ENCODE assay signal across 15 cellular contexts in the genomic region with DNA sequence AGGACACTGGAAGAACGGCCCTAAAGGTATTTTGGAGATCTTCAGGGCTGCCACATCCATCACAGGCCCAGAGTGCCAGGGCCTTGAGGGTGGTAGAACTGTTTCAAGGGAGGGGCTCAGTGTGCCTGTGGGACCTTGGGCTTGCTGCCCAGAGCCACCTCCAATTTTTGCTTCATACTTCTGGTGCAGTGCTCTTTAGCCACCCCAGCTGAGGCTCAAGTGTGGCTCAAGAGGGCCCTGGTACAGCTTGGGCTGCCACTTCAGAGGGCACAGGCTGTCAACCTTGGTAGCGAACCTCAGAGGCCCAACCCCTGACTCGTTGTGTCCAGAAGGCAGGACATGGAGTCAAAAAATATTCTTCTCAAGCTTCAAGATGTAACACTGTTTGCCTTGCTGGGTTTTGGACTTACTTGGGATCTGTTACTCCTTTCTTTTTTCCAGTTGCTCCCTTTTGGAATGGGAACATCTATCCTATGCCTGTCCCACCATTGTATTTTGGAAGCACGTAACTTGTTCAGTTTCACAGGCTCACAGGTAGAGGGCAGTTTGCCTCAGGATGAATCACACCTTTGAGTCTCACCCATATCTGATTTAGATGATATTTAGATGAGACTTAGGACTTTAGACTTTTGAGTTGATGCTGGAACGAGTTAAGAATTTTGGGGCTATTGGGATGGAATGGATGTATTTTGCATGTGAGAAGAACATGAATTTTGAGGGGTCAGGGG.
DNase-seq lines count a peak whose midpoint lies in the region; ATAC-seq and TF ChIP-seq lines count a peak whose summit lies in the region.
"Had no signal": no experiment of that assay in that cellular context is flagged by ENCODE, and none has a peak within 500 bp of the region (broad histone marks: within the 10 kb centered on the region; RNA-seq: fewer than 3 reads in every experiment).

No MANE protein-coding gene starts in this region.

- no peak overlapping the region for H3K27ac ChIP-seq in DND-41 (ENCODE audit: low read length)
- no peak overlapping the region for H3K27ac ChIP-seq in H9 (ENCODE audit: insufficient read length, low read depth, low read length)
- no peak overlapping the region for H3K27ac ChIP-seq in mesenchymal stem cell (ENCODE audit: low read length, poor library complexity, severe bottlenecking)
- no peak overlapping the region for H3K27ac ChIP-seq in ovary
- H3K27ac ChIP-seq: pancreas, vagina had no signal

- no peak for DNase-seq in DND-41
- no peak for DNase-seq in H9
- peak; percentile 44 for DNase-seq in cerebellar cortex (ENCODE audit: low spot score)
- DNase-seq in mesenchymal stem cell, result no peak
- DNase-seq in ovary, result no peak
- DNase-seq: activated CD4-positive, alpha-beta T cell treated with anti-CD3 and anti-CD28 coated beads, Interleukin-2, amount 50 U/mL, for 4 hours; activated T-cell treated with anti-CD3 and anti-CD28 coated beads, Interleukin-2, amount 50 U/mL, for 4 hours; NCI-H1048; pancreas; SK-N-SH had no signal

- no peaks in the 10 kb centered on the region for H3K4me1 Mint-ChIP-seq in H9

- H2BK20ac ChIP-seq in H9 (ENCODE audit: low read depth, low read length, poor library complexity, severe bottlenecking), result no peak overlapping the region

- H3K9me3 Mint-ChIP-seq in H9, result no peaks in the 10 kb centered on the region
- H3K9me3 Mint-ChIP-seq: activated T-cell treated with anti-CD3 and anti-CD28 coated beads, Interleukin-2, amount 50 U/mL, for 4 hours; stimulated activated naive CD8-positive, alpha-beta T cell treated with anti-CD3 and anti-CD28 coated beads, Interleukin-15, Interleukin-2, amounts not matched to agents 100 ng/mL and 50 ng/mL, for 24 hours had no signal

- H3K4me3 Mint-ChIP-seq in H9, result no peak overlapping the region
- H3K4me3 Mint-ChIP-seq: activated T-cell treated with anti-CD3 and anti-CD28 coated beads, Interleukin-2, amount 50 U/mL, for 4 hours; stimulated activated naive CD8-positive, alpha-beta T cell treated with anti-CD3 and anti-CD28 coated beads, Interleukin-15, Interleukin-2, amounts not matched to agents 100 ng/mL and 50 ng/mL, for 24 hours had no signal

- no peak overlapping the region for H3K4ac ChIP-seq in H9 (ENCODE audit: low read depth, low read length)
- no peak overlapping the region for H3K4ac ChIP-seq in mesenchymal stem cell (ENCODE audit: low read depth in 1 of 2, low read length in 2 of 2)

- H3K56ac ChIP-seq in H9 (ENCODE audit: insufficient read length, low read depth, low read length), result no peak overlapping the region

- H3K4me2 ChIP-seq in DND-41 (ENCODE audit: insufficient read depth, low read length) (no peak overlapping the region), H9 (ENCODE audit: insufficient read depth, insufficient read length, low read length) (no peak overlapping the region), mesenchymal stem cell (ENCODE audit: low read length, poor library complexity, severe bottlenecking) (no peak overlapping the region)
- H3K4me2 ChIP-seq: SK-N-SH had no signal

- H4K91ac ChIP-seq in H9 (ENCODE audit: insufficient read length, low read depth, low read length) (no peak overlapping the region), mesenchymal stem cell (ENCODE audit: low read length) (peak overlapping the region; percentile 21)

- H3K27me3 ChIP-seq in DND-41 (ENCODE audit: insufficient read depth, low read length, poor library complexity), result peaks cover 3% of the 10 kb centered on the region
- H3K27me3 ChIP-seq in H9 (ENCODE audit: insufficient read depth, low read length), result no peaks in the 10 kb centered on the region
- H3K27me3 ChIP-seq in mesenchymal stem cell (ENCODE audit: control insufficient read depth in 1 of 2, insufficient read depth in 1 of 2, low read length in 2 of 2), result no peaks in the 10 kb centered on the region
- H3K27me3 ChIP-seq in ovary, result no peaks in the 10 kb centered on the region
- H3K27me3 ChIP-seq: pancreas, vagina had no signal

- H3K4me1 ChIP-seq in DND-41 (ENCODE audit: insufficient read depth, low read length) (no peaks in the 10 kb centered on the region), H9 (ENCODE audit: insufficient read depth, low read length) (no peaks in the 10 kb centered on the region), mesenchymal stem cell (ENCODE audit: control insufficient read depth, insufficient read depth, low read depth, low read length) (peaks cover 18% of the 10 kb centered on the region), ovary (ENCODE audit: insufficient read depth) (peaks cover 10% of the 10 kb centered on the region)
- H3K4me1 ChIP-seq: pancreas had no signal

- no peak for TF ChIP-seq EP300 in ovary (IDR thresholded peaks at IDR 0.05)

- no peak overlapping the region for H2BK12ac ChIP-seq in H9 (ENCODE audit: insufficient read length, low read depth, low read length)
- H2BK12ac ChIP-seq in mesenchymal stem cell (ENCODE audit: low read length in 2 of 2), result peak overlapping the region; percentile 49 to 59

- H3K4me3 ChIP-seq in DND-41 (ENCODE audit: low read depth in 1 of 2, low read length in 2 of 2) (no peak overlapping the region), mesenchymal stem cell (ENCODE audit: insufficient read depth in 1 of 2, low read depth in 1 of 2, low read length in 2 of 2) (no peak overlapping the region), ovary (no peak overlapping the region)
- H3K4me3 ChIP-seq: pancreas, vagina had no signal

- H3T11ph ChIP-seq in H9 (ENCODE audit: low read length), result no peak overlapping the region

- peak; percentile 15 for TF ChIP-seq CTCF in DND-41 (IDR thresholded peaks at IDR 0.05; ENCODE audit: borderline replicate concordance, extremely low read depth, low read length, poor library complexity, severe bottlenecking)
- TF ChIP-seq CTCF in H9 (conservative IDR thresholded peaks at IDR 0.05), result peak; percentile 62
- no peak for TF ChIP-seq CTCF in ovary (IDR thresholded peaks at IDR 0.05)

- H3K36me3 ChIP-seq in DND-41 (ENCODE audit: insufficient read depth, low read length) (no peaks in the 10 kb centered on the region), mesenchymal stem cell (ENCODE audit: control insufficient read depth in 1 of 2, insufficient read depth in 2 of 2, low read depth in 1 of 2, low read length in 2 of 2) (peaks cover 0 to 11% of the 10 kb centered on the region in 2 experiments), ovary (no peaks in the 10 kb centered on the region)
- H3K36me3 ChIP-seq: pancreas, vagina had no signal

- H3K14ac ChIP-seq in H9 (ENCODE audit: insufficient read depth, low read length) (no peak overlapping the region), mesenchymal stem cell (ENCODE audit: low read length in 2 of 2) (no peak overlapping the region)

- H4K20me1 ChIP-seq in DND-41 (ENCODE audit: insufficient read depth, low read length) (no peaks in the 10 kb centered on the region), H9 (ENCODE audit: control insufficient read depth, insufficient read depth, insufficient read length) (no peaks in the 10 kb centered on the region)

- H2BK5ac ChIP-seq in H9 (ENCODE audit: insufficient read length, low read length) (no peak overlapping the region), mesenchymal stem cell (ENCODE audit: low read depth, low read length, poor library complexity, severe bottlenecking) (no peak overlapping the region)

- H2AK5ac ChIP-seq in H9 (ENCODE audit: insufficient read length, low read length), result no peak overlapping the region
- H2AK5ac ChIP-seq in mesenchymal stem cell (ENCODE audit: low read length, severe bottlenecking), result peak overlapping the region; percentile 63

- no peak overlapping the region for H3K27ac Mint-ChIP-seq in H9
- H3K27ac Mint-ChIP-seq: stimulated activated naive CD8-positive, alpha-beta T cell treated with anti-CD3 and anti-CD28 coated beads, Interleukin-15, Interleukin-2, amounts not matched to agents 100 ng/mL and 50 ng/mL, for 24 hours had no signal

- peaks cover 4% of the 10 kb centered on the region for H3K27me3 Mint-ChIP-seq in H9 (ENCODE audit: low read depth)
- H3K27me3 Mint-ChIP-seq: stimulated activated naive CD8-positive, alpha-beta T cell treated with anti-CD3 and anti-CD28 coated beads, Interleukin-15, Interleukin-2, amounts not matched to agents 100 ng/mL and 50 ng/mL, for 24 hours had no signal

- no peaks in the 10 kb centered on the region; a peak in 1 of 7 replicates for H3K36me3 Mint-ChIP-seq in H9 (ENCODE audit: insufficient read depth in 1 of 3, low read depth in 3 of 3)

- no peak overlapping the region for H3K9ac ChIP-seq in DND-41 (ENCODE audit: low read depth, low read length)
- H3K9ac ChIP-seq in H9 (ENCODE audit: extremely low read depth, insufficient read length, low read length), result no peak overlapping the region
- H3K9ac ChIP-seq in mesenchymal stem cell (ENCODE audit: low read length), result no peak overlapping the region
- H3K9ac ChIP-seq: SK-N-SH had no signal

- no CpG with 5 or more reads among the region's 5 CpGs for WGBS in H9 (ENCODE audit: extremely low coverage, insufficient read length, low lambda C conversion rate)
- 95% methylated on average over 5 of the region's 5 CpGs for WGBS in mesenchymal stem cell
- WGBS in ovary, 3 donors, result 93 to 96% (median 94%) methylated on average over 5 of the region's 5 CpGs

- H2AFZ ChIP-seq in DND-41 (ENCODE audit: low read depth, low read length), result no peak overlapping the region
- no peak overlapping the region for H2AFZ ChIP-seq in H9 (ENCODE audit: low read length)
- no peak overlapping the region for H2AFZ ChIP-seq in mesenchymal stem cell (ENCODE audit: low read depth, low read length)

- no peaks in the 10 kb centered on the region for H3K79me2 ChIP-seq in DND-41 (ENCODE audit: insufficient read depth, low read length)
- no peaks in the 10 kb centered on the region for H3K79me2 ChIP-seq in H9 (ENCODE audit: insufficient read depth, low read length)

- no peak for ATAC-seq in DND-41 (ENCODE audit: insufficient read depth, low read depth)
- ATAC-seq in SK-N-SH treated with all-trans-retinoic acid at 6 μM for 48 hours, result no peak
- ATAC-seq in GM18502 (IDR thresholded peaks at IDR 0.05; ENCODE audit: poor library complexity, unreplicated experiment), result no peak
- no peak for ATAC-seq in HG03354 (IDR thresholded peaks at IDR 0.05; ENCODE audit: poor library complexity, severe bottlenecking, unreplicated experiment)
- ATAC-seq: activated T-cell treated with anti-CD3 and anti-CD28 coated beads, Interleukin-2, amount 50 U/mL, for 4 hours; pancreas had no signal

- H3K18ac ChIP-seq in H9 (ENCODE audit: insufficient read length, low read depth, low read length) (no peak overlapping the region), mesenchymal stem cell (ENCODE audit: low read depth in 1 of 2, low read length in 2 of 2) (peak overlapping the region in 1 of 2 experiments; percentile 81)

- no peak overlapping the region for H4K8ac ChIP-seq in H9 (replicated peaks; ENCODE audit: insufficient read length, low read depth, low read length)
- H4K8ac ChIP-seq in mesenchymal stem cell (ENCODE audit: low read length), result peak overlapping the region; percentile 3

- H3K23ac ChIP-seq in H9 (ENCODE audit: insufficient read length, low read depth, low read length), result no peak overlapping the region
- H3K23ac ChIP-seq in mesenchymal stem cell (ENCODE audit: low read length in 2 of 2), result no peak overlapping the region

- H4K5ac ChIP-seq in H9 (ENCODE audit: insufficient read length, low read depth, low read length), result no peak overlapping the region

- intact Hi-C loops in ovary (cut with DNase I), result no loop called here

- H3K9me3 ChIP-seq in DND-41 (ENCODE audit: insufficient read depth, low read length, severe bottlenecking) (no peaks in the 10 kb centered on the region), H9 (ENCODE audit: control insufficient read depth, low read depth, low read length) (no peaks in the 10 kb centered on the region), mesenchymal stem cell (ENCODE audit: control insufficient read depth, low read length) (no peaks in the 10 kb centered on the region), ovary (no peaks in the 10 kb centered on the region)
- H3K9me3 ChIP-seq: pancreas, SK-N-SH, vagina had no signal

- no peaks in the 10 kb centered on the region for H3K23me2 ChIP-seq in H9 (ENCODE audit: insufficient read length, low read depth, low read length, poor library complexity, severe bottlenecking)

- TF ChIP-seq POLR2A in ovary (IDR thresholded peaks at IDR 0.05), result no peak

- H3K79me1 ChIP-seq in H9 (ENCODE audit: insufficient read depth, low read depth, low read length, poor library complexity, severe bottlenecking) (no peaks in the 10 kb centered on the region), mesenchymal stem cell (replicated peaks; ENCODE audit: low read length, poor library complexity, severe bottlenecking) (no peaks in the 10 kb centered on the region)

- no peak overlapping the region for H2BK120ac ChIP-seq in H9 (ENCODE audit: low read depth, low read length, poor library complexity, severe bottlenecking)
- H2BK120ac ChIP-seq in mesenchymal stem cell (ENCODE audit: low read depth, low read length), result peak overlapping the region; percentile 15

- no peak overlapping the region for H2BK15ac ChIP-seq in H9 (ENCODE audit: low read depth, low read length)
- no peak overlapping the region for H2BK15ac ChIP-seq in mesenchymal stem cell (ENCODE audit: low read depth, poor library complexity, severe bottlenecking)

Comparison
In these comparisons a context has a peak if more than half of its experiments do, and no peak if none do; other contexts are left out.
1. CTCF ChIP-seq: peak in DND-41 (single experiment) and H9 (single experiment); none in ovary (0 of 3).